ENCODE assay signal across 8 cellular contexts in genomic region chr10:26739087-26739631, GRCh38. TPM values are rescaled to one million over a fixed set of nuclear protein-coding genes. Genes with fewer than 3 reads are reported as not detected.
DNase-seq lines count a peak whose midpoint lies in the region; ATAC-seq and TF ChIP-seq lines count a peak whose summit lies in the region.

No MANE protein-coding gene starts in this region.

- no peaks in the 10 kb centered on the region for H3K9me3 Mint-ChIP-seq in stimulated activated naive CD8-positive, alpha-beta T cell treated with anti-CD3 and anti-CD28 coated beads, Interleukin-15, amount 100 ng/mL, for 72 hours
- H3K9me3 Mint-ChIP-seq in endothelial cell (ENCODE audit: unreplicated experiment) = no peaks in the 10 kb centered on the region

- H3K4me1 Mint-ChIP-seq in T-helper 17 cell = peaks cover 31% of the 10 kb centered on the region
- H3K4me1 Mint-ChIP-seq in stimulated activated naive CD8-positive, alpha-beta T cell treated with anti-CD3 and anti-CD28 coated beads, Interleukin-15, amount 100 ng/mL, for 72 hours = peaks cover 27% of the 10 kb centered on the region
- peaks cover 5% of the 10 kb centered on the region for H3K4me1 Mint-ChIP-seq in endothelial cell (ENCODE audit: unreplicated experiment)

- ATAC-seq in HG02885 (IDR thresholded peaks at IDR 0.05; ENCODE audit: poor library complexity, unreplicated experiment) (peak; percentile 32), T-helper 17 cell (peak; percentile 50), HG03108 (IDR thresholded peaks at IDR 0.05; ENCODE audit: unreplicated experiment) (no peak)
- ATAC-seq in stimulated activated naive CD8-positive, alpha-beta T cell treated with anti-CD3 and anti-CD28 coated beads, Interleukin-15, amount 100 ng/mL, for 72 hours = no peak

- peaks cover 5% of the 10 kb centered on the region for H3K36me3 Mint-ChIP-seq in T-helper 17 cell (ENCODE audit: low read depth)
- H3K36me3 Mint-ChIP-seq in endothelial cell (ENCODE audit: low read depth, unreplicated experiment) = peaks cover 8% of the 10 kb centered on the region

- H3K4me3 Mint-ChIP-seq in T-helper 17 cell (peak overlapping the region; percentile 45), endothelial cell (ENCODE audit: unreplicated experiment) (no peak overlapping the region)
- no peak overlapping the region for H3K4me3 Mint-ChIP-seq in stimulated activated naive CD8-positive, alpha-beta T cell treated with anti-CD3 and anti-CD28 coated beads, Interleukin-15, amount 100 ng/mL, for 72 hours

- TF ChIP-seq CTCF in endothelial cell (IDR thresholded peaks at IDR 0.05; ENCODE audit: unreplicated experiment) = no peak

- DNase-seq in stimulated activated CD4-positive, alpha-beta T cell treated with anti-CD3 and anti-CD28 coated beads, Interleukin-1b, Interleukin-23, amount 100 ng/mL, for 48 hours = peak; percentile 61
- DNase-seq in stimulated activated CD4-positive, alpha-beta T cell treated with anti-CD3 and anti-CD28 coated beads, Interleukin-4, amount 100 ng/mL, for 4 hours = no peak
- DNase-seq in T-helper 17 cell (no peak), HPDE6-E6E7 (ENCODE audit: extremely low spot score) (no peak), endothelial cell (ENCODE audit: low spot score) (no peak)
- no peak for DNase-seq in stimulated activated naive CD8-positive, alpha-beta T cell treated with anti-CD3 and anti-CD28 coated beads, Interleukin-15, amount 100 ng/mL, for 72 hours

- H3K27me3 Mint-ChIP-seq in T-helper 17 cell = no peaks in the 10 kb centered on the region
- H3K27me3 Mint-ChIP-seq in stimulated activated naive CD8-positive, alpha-beta T cell treated with anti-CD3 and anti-CD28 coated beads, Interleukin-15, amount 100 ng/mL, for 72 hours = no peaks in the 10 kb centered on the region
- H3K27me3 Mint-ChIP-seq in endothelial cell (ENCODE audit: unreplicated experiment) = no peaks in the 10 kb centered on the region

- H3K9me3 ChIP-seq in T-helper 17 cell (ENCODE audit: control insufficient read depth, low read length, poor library complexity, severe bottlenecking) = no peaks in the 10 kb centered on the region

- H3K27ac Mint-ChIP-seq in T-helper 17 cell = peak overlapping the region; percentile 94
- H3K27ac Mint-ChIP-seq in stimulated activated naive CD8-positive, alpha-beta T cell treated with anti-CD3 and anti-CD28 coated beads, Interleukin-15, amount 100 ng/mL, for 72 hours = peak overlapping the region; percentile 76 to 88
- H3K27ac Mint-ChIP-seq in endothelial cell (ENCODE audit: unreplicated experiment) = no peak overlapping the region

RNA-seq across cellular contexts. Expression of gene PDSS1, which starts 41.7 kb away (rescaled TPM):
- 1 to 10 TPM; 2.4 to 5.1 TPM for total RNA-seq in T-helper 17 cell
- total RNA-seq in endothelial cell (ENCODE audit: unreplicated experiment) = 8.0 TPM

Comparison
In these comparisons a context has a peak if more than half of its experiments do, and no peak if none do; other contexts are left out.
1. ATAC-seq: peak in HG02885 (single experiment) and T-helper 17 cell (single experiment); none in stimulated activated naive CD8-positive, alpha-beta T cell treated with anti-CD3 and anti-CD28 coated beads, Interleukin-15, amount 100 ng/mL, for 72 hours (single experiment) and HG03108 (single experiment).